Comparison of ENCODE assay signal across 8 cellular contexts in genomic region chr3:101512521-101513418, GRCh38. TPM values are rescaled to one million over a fixed set of nuclear protein-coding genes. Genes with fewer than 3 reads are reported as not detected.
A peak's percentile ranks its signal among the peaks of the same experiment; 100 is the strongest.
DNase-seq lines count a peak whose midpoint lies in the region; ATAC-seq, FAIRE-seq and TF ChIP-seq lines count a peak whose summit lies in the region.

A gene with protein sequence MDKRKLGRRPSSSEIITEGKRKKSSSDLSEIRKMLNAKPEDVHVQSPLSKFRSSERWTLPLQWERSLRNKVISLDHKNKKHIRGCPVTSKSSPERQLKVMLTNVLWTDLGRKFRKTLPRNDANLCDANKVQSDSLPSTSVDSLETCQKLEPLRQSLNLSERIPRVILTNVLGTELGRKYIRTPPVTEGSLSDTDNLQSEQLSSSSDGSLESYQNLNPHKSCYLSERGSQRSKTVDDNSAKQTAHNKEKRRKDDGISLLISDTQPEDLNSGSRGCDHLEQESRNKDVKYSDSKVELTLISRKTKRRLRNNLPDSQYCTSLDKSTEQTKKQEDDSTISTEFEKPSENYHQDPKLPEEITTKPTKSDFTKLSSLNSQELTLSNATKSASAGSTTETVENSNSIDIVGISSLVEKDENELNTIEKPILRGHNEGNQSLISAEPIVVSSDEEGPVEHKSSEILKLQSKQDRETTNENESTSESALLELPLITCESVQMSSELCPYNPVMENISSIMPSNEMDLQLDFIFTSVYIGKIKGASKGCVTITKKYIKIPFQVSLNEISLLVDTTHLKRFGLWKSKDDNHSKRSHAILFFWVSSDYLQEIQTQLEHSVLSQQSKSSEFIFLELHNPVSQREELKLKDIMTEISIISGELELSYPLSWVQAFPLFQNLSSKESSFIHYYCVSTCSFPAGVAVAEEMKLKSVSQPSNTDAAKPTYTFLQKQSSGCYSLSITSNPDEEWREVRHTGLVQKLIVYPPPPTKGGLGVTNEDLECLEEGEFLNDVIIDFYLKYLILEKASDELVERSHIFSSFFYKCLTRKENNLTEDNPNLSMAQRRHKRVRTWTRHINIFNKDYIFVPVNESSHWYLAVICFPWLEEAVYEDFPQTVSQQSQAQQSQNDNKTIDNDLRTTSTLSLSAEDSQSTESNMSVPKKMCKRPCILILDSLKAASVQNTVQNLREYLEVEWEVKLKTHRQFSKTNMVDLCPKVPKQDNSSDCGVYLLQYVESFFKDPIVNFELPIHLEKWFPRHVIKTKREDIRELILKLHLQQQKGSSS (minus strand): TSS chr3:101513212. CDS start chr3:101513130, 82 bp downstream.

- peaks cover 23% of the 10 kb centered on the region for H3K36me3 Mint-ChIP-seq in brain

- no peak for TF ChIP-seq CTCF in brain (conservative IDR thresholded peaks at IDR 0.05)

- peak within 1 kb of the TSS; percentile 99 to 100 (median 99) for H3K27ac Mint-ChIP-seq in brain

- FAIRE-seq in GM12892 (lab: Jason Lieb, UNC) (peak; percentile 95), TTC549 (lab: Jason Lieb, UNC) (peak; percentile 50)

- peaks cover 0 to 9% (median 0%) of the 10 kb centered on the region in 5 experiments for H3K9me3 Mint-ChIP-seq in brain

- DNase-seq in GM12892 (ENCODE audit: insufficient read length) (peak; percentile 67), NCI-H2081 (lab: John Stamatoyannopoulos, UW) (peak; percentile 88 to 90), skeletal muscle cell (ENCODE audit: low read depth) (peak; percentile 49)

- H3K4me3 ChIP-seq in iPS-11a (ENCODE audit: low read depth, low read length) = peak within 1 kb of the TSS; percentile 83
- H3K4me3 ChIP-seq in skeletal muscle cell (ENCODE audit: low read depth, low read length) = peak within 1 kb of the TSS; percentile 76

- H3K4me3 Mint-ChIP-seq in brain = peak within 1 kb of the TSS; percentile 99 to 100 (median 99)

- ATAC-seq in HG02884 (IDR thresholded peaks at IDR 0.05; ENCODE audit: unreplicated experiment) = peak; percentile 59
- ATAC-seq in HG03135 (IDR thresholded peaks at IDR 0.05; ENCODE audit: unreplicated experiment) = no peak

- peaks cover 40% of the 10 kb centered on the region for H3K27me3 Mint-ChIP-seq in brain

- TF ChIP-seq POLR2A in GM12892 (IDR thresholded peaks at IDR 0.05; ENCODE audit: low read depth, low read length) = peak; percentile 33; the same call in 1 of the 2 replicates

- peaks cover 42% of the 10 kb centered on the region for H3K4me1 Mint-ChIP-seq in brain

RNA-seq across cellular contexts. Expression of the gene that starts here (rescaled TPM):
- 11.3 TPM for polyA plus RNA-seq in GM12892 (2012; ENCODE audit: missing spikeins)
- polyA plus RNA-seq in brain (ENCODE audit: insufficient read depth, low read depth, low replicate concordance) = 4.0 TPM
